10 cellular contexts compared by ENCODE assay signal in genomic region chr1:31010081-31010989, GRCh38.
DNase-seq lines count a peak whose midpoint lies in the region; ATAC-seq and TF ChIP-seq lines count a peak whose summit lies in the region.
"Had no signal": no experiment of that assay in that cellular context is flagged by ENCODE, and none has a peak within 500 bp of the region (broad histone marks: within the 10 kb centered on the region; RNA-seq: fewer than 3 reads in every experiment).

No MANE protein-coding gene starts in this region.

- no peak for TF ChIP-seq CTCF in brain microvascular endothelial cell (IDR thresholded peaks at IDR 0.05; ENCODE audit: low read depth, low read length, missing control alignments)
- no peak for TF ChIP-seq CTCF in coronary artery (IDR thresholded peaks at IDR 0.05)

- DNase-seq in activated T-cell treated with anti-CD3 and anti-CD28 coated beads for 24 hours (ENCODE audit: low read depth): peak; percentile 28
- no peak for DNase-seq in activated T-cell treated with anti-CD3 and anti-CD28 coated beads, Interleukin-2, amount 50 U/mL, for 1 hour
- peak; percentile 66 for DNase-seq in brain microvascular endothelial cell
- peak; percentile 8 for DNase-seq in stimulated activated CD8-positive, alpha-beta memory T cell treated with anti-CD3 and anti-CD28 coated beads, Interleukin-12 subunit alpha, Interleukin-12 subunit beta, amount 100 ng/mL, for 24 hours (ENCODE audit: extremely low read depth)
- no peak for DNase-seq in DMS53 treated with DMSO at 0.1 percent for 48 hours (lab: John Stamatoyannopoulos, UW; ENCODE audit: unreplicated experiment)
- DNase-seq in coronary artery (ENCODE audit: low spot score): no peak
- no peak for DNase-seq in activated effector memory CD4-positive, alpha-beta T cell treated with anti-CD3 and anti-CD28 coated beads, Interleukin-2, amount 50 U/mL, for 16 hours
- DNase-seq: pancreas had no signal

- in situ Hi-C loops in brain microvascular endothelial cell (cut with HindIII; ENCODE audit: low pct_ligation_motif_present, low sequenced_read_pairs): no loop called here

- peak; percentile 45 for ATAC-seq in HG03196 (IDR thresholded peaks at IDR 0.05; ENCODE audit: unreplicated experiment)

- H3K27ac ChIP-seq in brain microvascular endothelial cell (peak overlapping the region; percentile 31), coronary artery (no peak overlapping the region)
- H3K27ac ChIP-seq: C4-2B, pancreas had no signal

- H3K27me3 ChIP-seq in brain microvascular endothelial cell (replicated peaks): no peaks in the 10 kb centered on the region
- H3K27me3 ChIP-seq: pancreas had no signal

- H3K4me3 ChIP-seq in brain microvascular endothelial cell (ENCODE audit: low read depth, low read length) (no peak overlapping the region), coronary artery (no peak overlapping the region)
- H3K4me3 ChIP-seq: pancreas had no signal

- peaks cover 6% of the 10 kb centered on the region for H3K36me3 ChIP-seq in brain microvascular endothelial cell (replicated peaks)
- H3K36me3 ChIP-seq: pancreas had no signal

Comparison
In these comparisons a context has a peak if more than half of its experiments do, and no peak if none do; other contexts are left out.
1. DNase-seq: peak in activated T-cell treated with anti-CD3 and anti-CD28 coated beads for 24 hours (single experiment), brain microvascular endothelial cell (single experiment) and stimulated activated CD8-positive, alpha-beta memory T cell treated with anti-CD3 and anti-CD28 coated beads, Interleukin-12 subunit alpha, Interleukin-12 subunit beta, amount 100 ng/mL, for 24 hours (single experiment); none in activated T-cell treated with anti-CD3 and anti-CD28 coated beads, Interleukin-2, amount 50 U/mL, for 1 hour (single experiment), DMS53 treated with DMSO at 0.1 percent for 48 hours (single experiment), coronary artery (single experiment) and activated effector memory CD4-positive, alpha-beta T cell treated with anti-CD3 and anti-CD28 coated beads, Interleukin-2, amount 50 U/mL, for 16 hours (single experiment).